8 cellular contexts compared by ENCODE assay signal in genomic region chr15:83010709-83011270, GRCh38. TPM values are rescaled to one million over a fixed set of nuclear protein-coding genes. Genes with fewer than 3 reads are reported as not detected.
DNase-seq lines count a peak whose midpoint lies in the region; ATAC-seq and TF ChIP-seq lines count a peak whose summit lies in the region.

No MANE protein-coding gene starts in this region.

- H3K9me3 Mint-ChIP-seq in activated naive CD8-positive, alpha-beta T cell treated with anti-CD3 and anti-CD28 coated beads for 36 hours = peaks cover 8% of the 10 kb centered on the region

- no peak for TF ChIP-seq POLR2A in transverse colon (IDR thresholded peaks at IDR 0.05)

- peak overlapping the region; percentile 71 for H3K27ac ChIP-seq in cardiac muscle cell
- peak overlapping the region; percentile 74 for H3K27ac ChIP-seq in parathyroid adenoma
- peak overlapping the region; percentile 82 to 95 (median 92) for H3K27ac ChIP-seq in transverse colon

- H2AFZ ChIP-seq in parathyroid adenoma = peak overlapping the region; percentile 77

- peak overlapping the region; percentile 89 for H3K27ac Mint-ChIP-seq in activated naive CD8-positive, alpha-beta T cell treated with anti-CD3 and anti-CD28 coated beads for 36 hours

- H3K27me3 Mint-ChIP-seq in activated naive CD8-positive, alpha-beta T cell treated with anti-CD3 and anti-CD28 coated beads for 36 hours = no peaks in the 10 kb centered on the region

- TF ChIP-seq EP300 in transverse colon (IDR thresholded peaks at IDR 0.05; ENCODE audit: low read depth) = no peak

- DNase-seq in H4 (ENCODE audit: low spot score) = peak; percentile 75
- peak; percentile 83 for DNase-seq in LHCN-M2 (ENCODE audit: low read depth)
- DNase-seq in activated naive CD8-positive, alpha-beta T cell treated with anti-CD3 and anti-CD28 coated beads for 36 hours = peak; percentile 79
- DNase-seq in cardiac muscle cell (ENCODE audit: low read depth in 1 of 2, low spot score in 1 of 2) = peak; percentile 78 to 86
- peak; percentile 82 for DNase-seq in transverse colon

- intact Hi-C loops in transverse colon (cut with DNase I; ENCODE audit: low total_unique reads) = no loop called here

- ATAC-seq in SK-N-SH treated with all-trans-retinoic acid at 6 μM for 48 hours = peak; percentile 90

- peaks cover 3% of the 10 kb centered on the region; the same call in 1 of the 2 replicates for H3K36me3 ChIP-seq in ES-I3 (ENCODE audit: insufficient read depth, low read length)
- peaks cover 10% of the 10 kb centered on the region for H3K36me3 ChIP-seq in cardiac muscle cell
- H3K36me3 ChIP-seq in parathyroid adenoma (ENCODE audit: control insufficient read depth, insufficient read depth, low read length) = no peaks in the 10 kb centered on the region
- H3K36me3 ChIP-seq in transverse colon = peaks cover 0 to 29% (median 11%) of the 10 kb centered on the region in 4 donors

- 8 to 15% methylated on average over 7 to 15 of the region's 15 CpGs for WGBS in transverse colon (ENCODE audit: low coverage in 1 of 2), 2 donors

- H3K4me3 ChIP-seq in cardiac muscle cell (peak overlapping the region; percentile 90), parathyroid adenoma (ENCODE audit: low read depth, low read length) (peak overlapping the region; percentile 80), transverse colon (peak overlapping the region; percentile 71 to 92 (median 86))

- H3K9ac ChIP-seq in ES-I3 (ENCODE audit: low read depth, low read length) (peak overlapping the region; percentile 89), parathyroid adenoma (peak overlapping the region; percentile 61)

- H3K4me1 ChIP-seq in ES-I3 (ENCODE audit: insufficient read depth, low read length) (0 out of 2 replicates have a peak, but pooled peaks cover 4% of the 10 kb centered on the region), cardiac muscle cell (ENCODE audit: low read depth) (peaks cover 13% of the 10 kb centered on the region), parathyroid adenoma (peaks cover 8% of the 10 kb centered on the region), transverse colon (peaks cover 12 to 25% (median 14%) of the 10 kb centered on the region in 4 donors)

- H3K79me2 ChIP-seq in parathyroid adenoma = peaks cover 2% of the 10 kb centered on the region

- peak overlapping the region; percentile 93 for H3K4me3 Mint-ChIP-seq in activated naive CD8-positive, alpha-beta T cell treated with anti-CD3 and anti-CD28 coated beads for 36 hours

- TF ChIP-seq CTCF in cardiac muscle cell (IDR thresholded peaks at IDR 0.05; ENCODE audit: low read depth, low read length) (peak; percentile 89), parathyroid adenoma (IDR thresholded peaks at IDR 0.05) (peak; percentile 55), transverse colon (IDR thresholded peaks at IDR 0.05) (peak; percentile 66 to 80 (median 71))

- H3K4me1 Mint-ChIP-seq in activated naive CD8-positive, alpha-beta T cell treated with anti-CD3 and anti-CD28 coated beads for 36 hours = peaks cover 43% of the 10 kb centered on the region

- H3K4me2 ChIP-seq in parathyroid adenoma (ENCODE audit: low read length) = peak overlapping the region; percentile 60

- H3K9me3 ChIP-seq in ES-I3 (ENCODE audit: control insufficient read depth, insufficient read depth, low read length) = no peaks in the 10 kb centered on the region
- no peaks in the 10 kb centered on the region for H3K9me3 ChIP-seq in cardiac muscle cell (ENCODE audit: low read depth)
- no peaks in the 10 kb centered on the region for H3K9me3 ChIP-seq in parathyroid adenoma (ENCODE audit: control insufficient read depth, low read length)
- no peaks in the 10 kb centered on the region for H3K9me3 ChIP-seq in transverse colon

- H3K36me3 Mint-ChIP-seq in activated naive CD8-positive, alpha-beta T cell treated with anti-CD3 and anti-CD28 coated beads for 36 hours = peaks cover 47% of the 10 kb centered on the region

- H3K27me3 ChIP-seq in cardiac muscle cell = no peaks in the 10 kb centered on the region
- H3K27me3 ChIP-seq in parathyroid adenoma (ENCODE audit: control insufficient read depth, insufficient read depth, low read length) = no peaks in the 10 kb centered on the region
- no peaks in the 10 kb centered on the region for H3K27me3 ChIP-seq in transverse colon

- in situ Hi-C loops in transverse colon (cut with MboI; ENCODE audit: low pct_ligation_motif_present in 1 of 4, low pct_unique_long_range_greater_than_20kb in 1 of 4, low sequenced_read_pairs in 3 of 4) = loop anchor here (25.0 kb wide), 2 partner anchors 173 to 473 kb away; partner anchors contain the start of gene RPS17 (in 4 of the 4)

TF ChIP-seq in SK-N-SH treated with all-trans-retinoic acid at 6 μM for 48 hours, 23 proteins besides CTCF, POLR2A, EP300 and RAD21:
- TF ChIP-seq ZNF70 (CRISPR knock-in tag; IDR thresholded peaks at IDR 0.05) = 0 out of 2 replicates have a peak, but pooled peaks have one; percentile 20
- TF ChIP-seq ZC3H10 (CRISPR knock-in tag; IDR thresholded peaks at IDR 0.05) = no peak

RNA-seq across cellular contexts. Expression of gene C15orf40, which starts 0.6 kb away (rescaled TPM):
- total RNA-seq in H4 (2014; rRNA removed; shearing (Covaris generic)) = 27.5 and 39.5 TPM in 2 replicates
- 5.8 and 16.1 TPM in 2 replicates for total RNA-seq in LHCN-M2 (2014; rRNA removed)
- 36.2 TPM for polyA plus RNA-seq in LHCN-M2 (2012)
- 10 to 100 TPM; 27.1 to 30.2 TPM for total RNA-seq in activated naive CD8-positive, alpha-beta T cell treated with anti-CD3 and anti-CD28 coated beads for 36 hours
- 11.5 and 12.8 TPM in 2 replicates for total RNA-seq in cardiac muscle cell
- 23.9 and 37.8 TPM in 2 replicates for polyA plus RNA-seq in cardiac muscle cell
- total RNA-seq in transverse colon = 10 to 100 TPM; 10.6 to 42.8 (median 18.9) TPM

RNA-seq across cellular contexts. Expression of gene RAMAC, which starts 24.8 kb away (rescaled TPM):
- 47.9 and 54.5 TPM in 2 replicates for total RNA-seq in H4 (2014; rRNA removed; shearing (Covaris generic))
- total RNA-seq in LHCN-M2 (2014; rRNA removed) = 22.3 and 28.6 TPM in 2 replicates
- polyA plus RNA-seq in LHCN-M2 (2012) = 24.2 TPM
- 10 to 100 TPM; 24.9 to 28.4 TPM for total RNA-seq in activated naive CD8-positive, alpha-beta T cell treated with anti-CD3 and anti-CD28 coated beads for 36 hours
- 37.3 and 60.7 TPM in 2 replicates for total RNA-seq in cardiac muscle cell
- polyA plus RNA-seq in cardiac muscle cell = 67.7 and 91.1 TPM in 2 replicates
- total RNA-seq in transverse colon = 10 to 100 TPM in 2 of 4 donors, 1 to 10 TPM in 2; 2.6 to 16.8 (median 10.6) TPM

RNA-seq across cellular contexts. Expression of gene BTBD1, which starts 56.3 kb away (rescaled TPM):
- total RNA-seq in H4 (2014; rRNA removed; shearing (Covaris generic)) = 44.4 and 51.6 TPM in 2 replicates
- total RNA-seq in LHCN-M2 (2014; rRNA removed) (139 and 154 TPM in 2 replicates), cardiac muscle cell (125 and 126 TPM in 2 replicates), transverse colon (10 to 100 TPM; 65.7 to 96.1 (median 74.1) TPM)
- 37.4 TPM for polyA plus RNA-seq in LHCN-M2 (2012)
- total RNA-seq in activated naive CD8-positive, alpha-beta T cell treated with anti-CD3 and anti-CD28 coated beads for 36 hours = 10 to 100 TPM; 62.4 to 63.3 TPM
- 102 and 109 TPM in 2 replicates for polyA plus RNA-seq in cardiac muscle cell

RNA-seq across cellular contexts. Expression of gene HOMER2, which starts 58.3 kb away (rescaled TPM):
- 16.0 and 25.2 TPM in 2 replicates for total RNA-seq in H4 (2014; rRNA removed; shearing (Covaris generic))
- total RNA-seq in LHCN-M2 (2014; rRNA removed) (23.7 and 30.7 TPM in 2 replicates), cardiac muscle cell (52.4 and 54.5 TPM in 2 replicates), transverse colon (10 to 100 TPM in 1 of 4 donors, 1 to 10 TPM in 2, under 1 TPM in 1; 0.40 to 25.1 (median 6.1) TPM)
- polyA plus RNA-seq in LHCN-M2 (2012) = 9.3 TPM
- 1 to 10 TPM; 3.1 to 3.3 TPM for total RNA-seq in activated naive CD8-positive, alpha-beta T cell treated with anti-CD3 and anti-CD28 coated beads for 36 hours
- polyA plus RNA-seq in cardiac muscle cell = 24.4 and 27.3 TPM in 2 replicates

Comparison
In these comparisons a context has a peak if more than half of its experiments do, and no peak if none do; other contexts are left out.
1. Peak in every context shown above with its lines: DNase-seq, ATAC-seq, H3K4me3 ChIP-seq and H3K27ac ChIP-seq.